In the genomic region with DNA sequence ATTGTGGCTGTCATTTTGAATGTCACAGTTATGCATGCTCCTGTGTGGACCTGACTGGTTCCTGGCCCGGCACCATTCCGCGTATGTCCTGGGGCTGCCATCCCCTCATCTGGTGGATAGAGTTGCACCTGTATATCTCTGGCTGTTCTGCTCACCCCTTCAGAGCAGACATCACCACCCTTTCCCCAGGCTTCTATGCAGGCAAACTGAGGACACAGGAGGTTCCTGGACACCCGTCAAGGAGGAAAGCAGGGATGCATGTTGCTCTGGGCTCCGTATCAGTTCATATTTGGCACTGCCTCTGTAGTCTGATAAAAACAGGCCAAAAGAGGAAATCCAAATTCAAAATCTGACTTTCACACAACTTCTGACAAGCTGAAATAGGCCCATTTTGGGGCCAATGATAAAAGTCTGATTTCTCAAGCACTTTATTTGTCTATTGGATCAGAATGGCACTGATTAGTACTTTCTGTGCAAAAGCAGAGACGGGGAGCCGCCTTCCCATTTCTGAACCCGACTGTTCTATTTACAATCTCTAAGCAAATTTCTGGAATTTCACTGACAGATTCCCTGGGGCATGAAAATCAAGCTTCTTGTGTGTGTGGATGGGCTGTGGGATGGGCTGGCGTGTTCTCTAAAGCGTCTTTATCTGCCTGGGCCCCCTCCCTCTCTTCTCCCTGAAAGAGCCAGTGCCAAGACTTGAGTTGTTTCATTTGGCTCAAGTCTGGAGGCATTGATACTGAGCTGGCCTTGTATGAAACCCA, we compare ENCODE assay signal across 1 cellular context.
TF ChIP-seq lines count a peak whose summit lies in the region.

No MANE protein-coding gene starts in this region.

TF ChIP-seq in SK-N-SH, 30 proteins besides CTCF, POLR2A, EP300 and RAD21 (continued from another document):
- TF ChIP-seq, protein P1, sequence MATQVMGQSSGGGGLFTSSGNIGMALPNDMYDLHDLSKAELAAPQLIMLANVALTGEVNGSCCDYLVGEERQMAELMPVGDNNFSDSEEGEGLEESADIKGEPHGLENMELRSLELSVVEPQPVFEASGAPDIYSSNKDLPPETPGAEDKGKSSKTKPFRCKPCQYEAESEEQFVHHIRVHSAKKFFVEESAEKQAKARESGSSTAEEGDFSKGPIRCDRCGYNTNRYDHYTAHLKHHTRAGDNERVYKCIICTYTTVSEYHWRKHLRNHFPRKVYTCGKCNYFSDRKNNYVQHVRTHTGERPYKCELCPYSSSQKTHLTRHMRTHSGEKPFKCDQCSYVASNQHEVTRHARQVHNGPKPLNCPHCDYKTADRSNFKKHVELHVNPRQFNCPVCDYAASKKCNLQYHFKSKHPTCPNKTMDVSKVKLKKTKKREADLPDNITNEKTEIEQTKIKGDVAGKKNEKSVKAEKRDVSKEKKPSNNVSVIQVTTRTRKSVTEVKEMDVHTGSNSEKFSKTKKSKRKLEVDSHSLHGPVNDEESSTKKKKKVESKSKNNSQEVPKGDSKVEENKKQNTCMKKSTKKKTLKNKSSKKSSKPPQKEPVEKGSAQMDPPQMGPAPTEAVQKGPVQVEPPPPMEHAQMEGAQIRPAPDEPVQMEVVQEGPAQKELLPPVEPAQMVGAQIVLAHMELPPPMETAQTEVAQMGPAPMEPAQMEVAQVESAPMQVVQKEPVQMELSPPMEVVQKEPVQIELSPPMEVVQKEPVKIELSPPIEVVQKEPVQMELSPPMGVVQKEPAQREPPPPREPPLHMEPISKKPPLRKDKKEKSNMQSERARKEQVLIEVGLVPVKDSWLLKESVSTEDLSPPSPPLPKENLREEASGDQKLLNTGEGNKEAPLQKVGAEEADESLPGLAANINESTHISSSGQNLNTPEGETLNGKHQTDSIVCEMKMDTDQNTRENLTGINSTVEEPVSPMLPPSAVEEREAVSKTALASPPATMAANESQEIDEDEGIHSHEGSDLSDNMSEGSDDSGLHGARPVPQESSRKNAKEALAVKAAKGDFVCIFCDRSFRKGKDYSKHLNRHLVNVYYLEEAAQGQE (IDR thresholded peaks at IDR 0.05; ENCODE audit: low read depth, low read length): no peak
- TF ChIP-seq USF1 (IDR thresholded peaks at IDR 0.05; ENCODE audit: borderline replicate concordance, low read depth) (no peak), GATA2 (CRISPR knock-in tag; IDR thresholded peaks at IDR 0.05) (no peak), RFX5 (IDR thresholded peaks at IDR 0.05; ENCODE audit: low read length) (no peak), GABPA (IDR thresholded peaks at IDR 0.05; ENCODE audit: low read depth) (no peak), RCOR1 (IDR thresholded peaks at IDR 0.05; ENCODE audit: low read length) (no peak), MXI1 (IDR thresholded peaks at IDR 0.05; ENCODE audit: low read depth, low read length) (no peak)
- TF ChIP-seq, protein P2, sequence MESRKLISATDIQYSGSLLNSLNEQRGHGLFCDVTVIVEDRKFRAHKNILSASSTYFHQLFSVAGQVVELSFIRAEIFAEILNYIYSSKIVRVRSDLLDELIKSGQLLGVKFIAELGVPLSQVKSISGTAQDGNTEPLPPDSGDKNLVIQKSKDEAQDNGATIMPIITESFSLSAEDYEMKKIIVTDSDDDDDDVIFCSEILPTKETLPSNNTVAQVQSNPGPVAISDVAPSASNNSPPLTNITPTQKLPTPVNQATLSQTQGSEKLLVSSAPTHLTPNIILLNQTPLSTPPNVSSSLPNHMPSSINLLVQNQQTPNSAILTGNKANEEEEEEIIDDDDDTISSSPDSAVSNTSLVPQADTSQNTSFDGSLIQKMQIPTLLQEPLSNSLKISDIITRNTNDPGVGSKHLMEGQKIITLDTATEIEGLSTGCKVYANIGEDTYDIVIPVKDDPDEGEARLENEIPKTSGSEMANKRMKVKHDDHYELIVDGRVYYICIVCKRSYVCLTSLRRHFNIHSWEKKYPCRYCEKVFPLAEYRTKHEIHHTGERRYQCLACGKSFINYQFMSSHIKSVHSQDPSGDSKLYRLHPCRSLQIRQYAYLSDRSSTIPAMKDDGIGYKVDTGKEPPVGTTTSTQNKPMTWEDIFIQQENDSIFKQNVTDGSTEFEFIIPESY (IDR thresholded peaks at IDR 0.05; ENCODE audit: borderline replicate concordance, low read depth): no peak
